Comparison of ENCODE assay signal across 6 cellular contexts in the genomic region with DNA sequence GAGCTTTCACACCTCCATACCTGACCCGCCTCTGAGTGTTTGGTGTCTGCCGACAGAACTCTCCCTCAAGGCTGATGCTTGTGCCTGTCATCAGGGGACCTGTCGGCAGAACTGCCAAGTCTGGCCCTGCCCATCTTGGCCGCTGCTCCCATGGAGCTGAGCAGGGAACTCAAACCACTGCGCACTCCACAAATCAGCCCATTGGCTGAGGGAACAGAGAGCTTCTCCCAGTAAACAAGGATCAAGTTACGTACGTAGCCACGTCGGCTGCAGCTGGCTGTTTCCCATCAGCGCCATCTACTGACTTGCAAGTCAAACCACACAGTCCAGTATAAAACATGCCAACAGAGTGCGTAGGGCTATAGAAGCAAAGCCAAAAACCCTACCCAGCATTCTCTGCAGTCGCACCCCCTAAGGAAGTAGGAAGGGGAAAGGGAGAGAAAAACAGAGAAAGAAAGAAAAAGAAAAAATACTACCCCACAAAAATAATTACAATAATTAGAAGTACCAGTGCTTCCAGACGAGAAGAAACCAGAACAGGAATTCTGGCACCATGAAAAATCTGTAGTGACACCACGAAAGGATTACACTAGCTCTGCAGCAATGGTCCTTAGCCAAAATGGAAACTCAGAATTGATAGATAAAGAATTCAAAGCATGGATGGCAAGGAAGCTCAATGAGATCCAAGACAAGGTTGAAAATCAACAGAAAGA. TPM values are rescaled to one million over a fixed set of nuclear protein-coding genes. Genes with fewer than 3 reads are reported as not detected.
DNase-seq lines count a peak whose midpoint lies in the region; TF ChIP-seq lines count a peak whose summit lies in the region.

No MANE protein-coding gene starts in this region.

- no peaks in the 10 kb centered on the region for H3K79me2 ChIP-seq in OCI-LY7 (ENCODE audit: insufficient read depth, low read depth, low read length)

- no peak overlapping the region for H3K27ac ChIP-seq in OCI-LY7 (ENCODE audit: low read depth, low read length, poor library complexity, severe bottlenecking)

- POLR2A ChIA-PET in OCI-LY7 (lab: Charles Lee) = interaction anchor here (0.6 to 1.2 kb wide), 2 partner anchors 91 to 108 kb away, joined by 3 read pairs; no protein-coding TSS in a partner anchor

- CTCF ChIA-PET in OCI-LY7 (lab: Charles Lee; ENCODE audit: unreplicated experiment) = no interaction called here

- H3K27ac Mint-ChIP-seq in glutamatergic neuron (ENCODE audit: unreplicated experiment) = no peak overlapping the region

- no peaks in the 10 kb centered on the region for H3K4me1 Mint-ChIP-seq in glutamatergic neuron (ENCODE audit: low read depth, unreplicated experiment)

- no peaks in the 10 kb centered on the region for H3K27me3 Mint-ChIP-seq in glutamatergic neuron (ENCODE audit: unreplicated experiment)

- no peak overlapping the region for H2AFZ ChIP-seq in OCI-LY7 (ENCODE audit: low read length)

- H3K9me3 ChIP-seq in OCI-LY7 (ENCODE audit: low read length) = no peaks in the 10 kb centered on the region; the same call in 1 of the 2 replicates

- peak overlapping the region; percentile 53 for H3K4me3 Mint-ChIP-seq in glutamatergic neuron (ENCODE audit: unreplicated experiment)

- H3K4me1 ChIP-seq in OCI-LY7 (ENCODE audit: insufficient read depth, low read length, poor library complexity, severe bottlenecking) = no peaks in the 10 kb centered on the region

- intact Hi-C loops in OCI-LY7 (cut with micrococcal nuclease; ENCODE audit: unreplicated experiment) = no loop called here

- BruUV-seq in OCI-LY7 (replicated peaks; lab: Mats Ljungman, UMichigan) = no TSS peak

- peak; percentile 27 for DNase-seq in HS-27A (ENCODE audit: low read depth)
- no peak for DNase-seq in OCI-LY7 (ENCODE audit: low spot score)
- peak; percentile 54 for DNase-seq in glutamatergic neuron
- no peak for DNase-seq in activated CD4-positive, CD25-positive, alpha-beta regulatory T cell treated with anti-CD3 and anti-CD28 coated beads, Interleukin-2, amount 50 U/mL, for 72 hours
- DNase-seq in NCI-H146 (lab: John Stamatoyannopoulos, UW) = no peak
- no peak for DNase-seq in cerebellum (ENCODE audit: low spot score)

- no peaks in the 10 kb centered on the region for H3K36me3 ChIP-seq in OCI-LY7 (ENCODE audit: insufficient read depth, low read length)

- H3K4me3 ChIP-seq in OCI-LY7 (ENCODE audit: low read depth, low read length, poor library complexity, severe bottlenecking) = no peak overlapping the region

- H3K9me3 Mint-ChIP-seq in glutamatergic neuron (ENCODE audit: unreplicated experiment) = no peaks in the 10 kb centered on the region

- H3K4me2 ChIP-seq in OCI-LY7 (ENCODE audit: low read length) = no peak overlapping the region

- no peaks in the 10 kb centered on the region for H3K36me3 Mint-ChIP-seq in glutamatergic neuron (ENCODE audit: unreplicated experiment)

- H4K20me1 ChIP-seq in OCI-LY7 (ENCODE audit: insufficient read depth, low read length) = no peaks in the 10 kb centered on the region

- no peaks in the 10 kb centered on the region for H3K9me2 ChIP-seq in OCI-LY7 (ENCODE audit: insufficient read depth, low read length)

- TF ChIP-seq CTCF in OCI-LY7 (conservative IDR thresholded peaks at IDR 0.05; ENCODE audit: low read length) (peak; percentile 55), glutamatergic neuron (IDR thresholded peaks at IDR 0.05; ENCODE audit: partially characterized antibody, unreplicated experiment) (no peak)

RNA-seq across cellular contexts. Expression of a gene that starts 13.1 kb away (rescaled TPM):
- not detected in 2 replicates for total RNA-seq in OCI-LY7 (2014; rRNA removed; shearing (Covaris generic))
- total RNA-seq in OCI-LY7 (2022) (not detected in 2 replicates), glutamatergic neuron (ENCODE audit: unreplicated experiment) (not detected), cerebellum (not detected)

RNA-seq across cellular contexts. Expression of a gene that starts 16.8 kb away (rescaled TPM):
- total RNA-seq in OCI-LY7 (2014; rRNA removed; shearing (Covaris generic)) = not detected in 2 replicates
- total RNA-seq in OCI-LY7 (2022) (not detected in 2 replicates), glutamatergic neuron (ENCODE audit: unreplicated experiment) (not detected), cerebellum (not detected)

RNA-seq across cellular contexts. Expression of a gene that starts 21.1 kb away (rescaled TPM):
- not detected in 2 replicates for total RNA-seq in OCI-LY7 (2014; rRNA removed; shearing (Covaris generic))
- not detected in 2 replicates for total RNA-seq in OCI-LY7 (2022)
- total RNA-seq in glutamatergic neuron (ENCODE audit: unreplicated experiment) = not detected
- total RNA-seq in cerebellum = not detected

RNA-seq across cellular contexts. Expression of a gene that starts 31.1 kb away (rescaled TPM):
- not detected in 2 replicates for total RNA-seq in OCI-LY7 (2014; rRNA removed; shearing (Covaris generic))
- total RNA-seq in OCI-LY7 (2022) (not detected in 2 replicates), glutamatergic neuron (ENCODE audit: unreplicated experiment) (not detected), cerebellum (not detected)

RNA-seq across cellular contexts. Expression of a gene that starts 36.9 kb away (rescaled TPM):
- not detected in 2 replicates for total RNA-seq in OCI-LY7 (2014; rRNA removed; shearing (Covaris generic))
- total RNA-seq in OCI-LY7 (2022) (not detected in 2 replicates), glutamatergic neuron (ENCODE audit: unreplicated experiment) (not detected), cerebellum (not detected)

Comparison
In these comparisons a context has a peak if more than half of its experiments do, and no peak if none do; other contexts are left out.
1. DNase-seq: peak in HS-27A (single experiment) and glutamatergic neuron (single experiment); none in OCI-LY7 (single experiment), activated CD4-positive, CD25-positive, alpha-beta regulatory T cell treated with anti-CD3 and anti-CD28 coated beads, Interleukin-2, amount 50 U/mL, for 72 hours (single experiment), NCI-H146 (single experiment) and cerebellum (single experiment).